Comparison of ENCODE assay signal across 1 cellular context in the genomic region with DNA sequence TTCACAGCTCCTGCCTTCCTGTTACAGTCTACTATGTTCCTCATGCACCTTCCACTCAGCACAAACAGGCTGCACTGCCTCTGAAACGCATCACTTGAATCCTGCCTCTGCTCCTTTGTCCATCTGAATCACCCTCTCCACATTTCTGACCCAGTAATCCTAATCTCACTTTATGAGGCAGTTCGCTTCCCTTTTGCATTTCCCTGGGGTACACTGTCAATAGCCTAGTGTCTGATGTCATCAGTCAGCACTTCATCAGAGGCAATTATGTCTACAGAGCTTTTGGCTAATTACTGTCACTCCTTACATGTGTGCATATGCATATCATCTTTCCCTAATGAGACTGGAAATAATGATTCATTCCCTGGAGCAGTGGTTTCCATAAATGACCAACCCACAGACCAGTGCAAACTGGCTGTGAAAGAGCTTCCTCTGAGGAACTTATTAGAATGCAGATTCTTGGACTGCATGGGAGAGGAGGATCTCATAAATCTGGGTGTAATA.
TF ChIP-seq lines count a peak whose summit lies in the region.

No MANE protein-coding gene starts in this region.

TF ChIP-seq in GM23338, 12 proteins besides CTCF, POLR2A, EP300 and RAD21 (continued from another document):
- TF ChIP-seq ZNF331 (CRISPR knock-in tag; IDR thresholded peaks at IDR 0.05; ENCODE audit: low read depth): no peak
